In genomic region chr7:26388256-26388655, GRCh38 we compare ENCODE assay signal across 12 cellular contexts.
DNase-seq lines count a peak whose midpoint lies in the region; ATAC-seq and TF ChIP-seq lines count a peak whose summit lies in the region.
"Had no signal": no experiment of that assay in that cellular context is flagged by ENCODE, and none has a peak within 500 bp of the region (broad histone marks: within the 10 kb centered on the region; RNA-seq: fewer than 3 reads in every experiment).

No MANE protein-coding gene starts in this region.

- DNase-seq in GM12865 (ENCODE audit: low read depth) (peak; percentile 62), RPMI8226 (peak; percentile 31), NCI-H774 (lab: John Stamatoyannopoulos, UW) (no peak)
- no peak for DNase-seq in effector CD8-positive, alpha-beta T cell (lab: John Stamatoyannopoulos, UW)
- DNase-seq in activated CD4-positive, alpha-beta T cell treated with anti-CD3 and anti-CD28 coated beads, Interleukin-2, amount 50 U/mL, for 48 hours = no peak
- no peak for DNase-seq in activated CD4-positive, alpha-beta T cell treated with anti-CD3 and anti-CD28 coated beads for 48 hours
- DNase-seq: activated CD4-positive, alpha-beta T cell treated with anti-CD3 and anti-CD28 coated beads, Interleukin-2, amount 10 ng/mL, durations not matched to agents 24 days and 14 days; NCI-H1694 treated with DMSO at 0.1 percent for 48 hours; stimulated activated CD4-positive, alpha-beta T cell treated with anti-CD3 and anti-CD28 coated beads, Interleukin-2, amount 100 ng/mL, for 24 hours; stimulated activated naive CD4-positive, alpha-beta T cell had no signal

- no peak overlapping the region for H3K4me3 ChIP-seq in GM12865 (ENCODE audit: low read depth, low read length)

- TF ChIP-seq CTCF in GM12865 (IDR thresholded peaks at IDR 0.05; ENCODE audit: insufficient read depth, low read depth, low read length, missing control alignments) = no peak

- ATAC-seq in GM19324 (IDR thresholded peaks at IDR 0.05; ENCODE audit: low FRiP score, unreplicated experiment) (peak; percentile 68), HG03039 (IDR thresholded peaks at IDR 0.05; ENCODE audit: unreplicated experiment) (peak; percentile 81)

Comparison
In these comparisons a context has a peak if more than half of its experiments do, and no peak if none do; other contexts are left out.
1. DNase-seq: peak in GM12865 (single experiment) and RPMI8226 (single experiment); none in effector CD8-positive, alpha-beta T cell (single experiment), NCI-H774 (single experiment), activated CD4-positive, alpha-beta T cell treated with anti-CD3 and anti-CD28 coated beads, Interleukin-2, amount 50 U/mL, for 48 hours (0 of 2) and activated CD4-positive, alpha-beta T cell treated with anti-CD3 and anti-CD28 coated beads for 48 hours (single experiment).